11 cellular contexts compared by ENCODE assay signal in the genomic region with DNA sequence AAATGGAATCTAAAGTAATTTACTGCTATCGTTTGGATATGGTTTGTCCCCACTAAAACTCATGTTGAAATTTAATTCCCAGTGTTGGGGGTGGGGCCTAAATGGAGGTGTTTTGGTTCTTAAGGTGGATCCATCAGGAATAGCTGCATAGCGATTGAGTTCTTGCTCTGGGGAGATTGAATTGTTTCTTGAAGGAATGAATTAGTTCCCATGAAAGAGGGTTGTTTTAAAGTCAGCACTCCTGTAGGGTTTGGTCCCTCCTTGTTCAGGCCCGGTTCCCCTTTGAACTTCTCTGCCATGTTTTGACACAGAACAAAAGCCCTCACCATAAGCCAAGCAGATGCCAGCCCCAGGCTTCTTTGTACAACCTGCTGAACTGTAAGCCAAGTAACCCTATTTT.
DNase-seq lines count a peak whose midpoint lies in the region; ATAC-seq and TF ChIP-seq lines count a peak whose summit lies in the region.
"Had no signal": no experiment of that assay in that cellular context is flagged by ENCODE, and none has a peak within 500 bp of the region (broad histone marks: within the 10 kb centered on the region; RNA-seq: fewer than 3 reads in every experiment).

No MANE protein-coding gene starts in this region.

- TF ChIP-seq CTCF in H9 (conservative IDR thresholded peaks at IDR 0.05) = no peak
- TF ChIP-seq CTCF in WTC11 (IDR thresholded peaks at IDR 0.05) = no peak
- TF ChIP-seq CTCF in neural progenitor cell (IDR thresholded peaks at IDR 0.05) = no peak
- no peak for TF ChIP-seq CTCF in esophagus muscularis mucosa (IDR thresholded peaks at IDR 0.05)

- H3K4me1 ChIP-seq in H9 (ENCODE audit: insufficient read depth, low read length) (peaks cover 3% of the 10 kb centered on the region; the same call in 1 of the 2 replicates), neural progenitor cell (peaks cover 9% of the 10 kb centered on the region), esophagus muscularis mucosa (no peaks in the 10 kb centered on the region)
- H3K4me1 ChIP-seq: BE2C had no signal

- H3K23ac ChIP-seq in H9 (ENCODE audit: insufficient read length, low read depth, low read length) = no peak overlapping the region

- H3K4me2 ChIP-seq in H9 (ENCODE audit: insufficient read depth, insufficient read length, low read length) = no peak overlapping the region
- H3K4me2 ChIP-seq in neural progenitor cell = peak overlapping the region; percentile 31

- no peak overlapping the region for H2AK5ac ChIP-seq in H9 (ENCODE audit: insufficient read length, low read length)

- H3K27ac Mint-ChIP-seq in H9 (peak overlapping the region in 2 of 3 experiments; percentile 30 to 74; a peak in 2 of 7 replicates), WTC11 (peak overlapping the region; percentile 37; the same call in 1 of the 2 replicates), neural progenitor cell (no peak overlapping the region)
- H3K27ac Mint-ChIP-seq: CD4-positive, alpha-beta memory T cell had no signal

- H2BK12ac ChIP-seq in H9 (ENCODE audit: insufficient read length, low read depth, low read length) = no peak overlapping the region

- no peak overlapping the region for H3K27ac ChIP-seq in H9 (ENCODE audit: insufficient read length, low read depth, low read length)
- H3K27ac ChIP-seq in neural progenitor cell = no peak overlapping the region
- H3K27ac ChIP-seq in esophagus muscularis mucosa (replicated peaks in 1 of 4) = no peak overlapping the region
- H3K27ac ChIP-seq: C4-2B had no signal

- peak; percentile 73 for ATAC-seq in WTC11

- H3K4me1 Mint-ChIP-seq in H9 = peaks cover 16 to 19% of the 10 kb centered on the region in 2 experiments
- H3K4me1 Mint-ChIP-seq in WTC11 = peaks cover 25% of the 10 kb centered on the region
- H3K4me1 Mint-ChIP-seq in neural progenitor cell = peaks cover 9% of the 10 kb centered on the region
- H3K4me1 Mint-ChIP-seq: CD4-positive, alpha-beta memory T cell had no signal

- H3K4ac ChIP-seq in H9 (ENCODE audit: low read depth, low read length) = no peak overlapping the region

- no CpG with 5 or more reads among the region's 3 CpGs for WGBS in H9 (ENCODE audit: extremely low coverage, insufficient read length, low lambda C conversion rate)
- WGBS in esophagus muscularis mucosa = 59% methylated on average over 3 of the region's 3 CpGs

- no peak overlapping the region for H2BK5ac ChIP-seq in H9 (ENCODE audit: insufficient read length, low read length)

- H3K23me2 ChIP-seq in H9 (ENCODE audit: insufficient read length, low read depth, low read length, poor library complexity, severe bottlenecking) = no peaks in the 10 kb centered on the region

- DNase-seq in ELF-1 (ENCODE audit: low read depth, low spot score) = peak; percentile 52
- DNase-seq in H9 = no peak
- DNase-seq in WTC11 (ENCODE audit: low spot score) = no peak
- peak; percentile 12 for DNase-seq in neural progenitor cell (ENCODE audit: low spot score)
- DNase-seq in stimulated activated naive CD4-positive, alpha-beta T cell treated with Interleukin-2 at 50 U/mL for 16 hours (lab: John Stamatoyannopoulos, UW) = no peak
- no peak for DNase-seq in esophagus muscularis mucosa (ENCODE audit: extremely low spot score)
- no peak for DNase-seq in activated CD8-positive, alpha-beta memory T cell treated with anti-CD3 and anti-CD28 coated beads, Interleukin-2, amount 50 U/mL, for 4 hours
- DNase-seq: BE2C; CD4-positive, alpha-beta memory T cell; DMS79 had no signal

- no peak overlapping the region for H3K18ac ChIP-seq in H9 (ENCODE audit: insufficient read length, low read depth, low read length)

- H3K79me1 ChIP-seq in H9 (ENCODE audit: insufficient read depth, low read depth, low read length, poor library complexity, severe bottlenecking) = no peaks in the 10 kb centered on the region

- no peak overlapping the region for H2BK120ac ChIP-seq in H9 (ENCODE audit: low read depth, low read length, poor library complexity, severe bottlenecking)

- H3F3A ChIP-seq in neural progenitor cell (ENCODE audit: low read depth) = no peaks in the 10 kb centered on the region

- no peak for TF ChIP-seq EP300 in esophagus muscularis mucosa (IDR thresholded peaks at IDR 0.05)

- H3K4me3 ChIP-seq in neural progenitor cell (no peak overlapping the region), esophagus muscularis mucosa (no peak overlapping the region)

- no peak overlapping the region for H4K91ac ChIP-seq in H9 (ENCODE audit: insufficient read length, low read depth, low read length)

- H2BK20ac ChIP-seq in H9 (ENCODE audit: low read depth, low read length, poor library complexity, severe bottlenecking) = no peak overlapping the region

- H2AFZ ChIP-seq in H9 (ENCODE audit: low read length) = no peak overlapping the region
- H2AFZ ChIP-seq in neural progenitor cell (replicated peaks) = no peak overlapping the region

- H3K27me3 Mint-ChIP-seq in H9 (ENCODE audit: low read depth) (no peaks in the 10 kb centered on the region), WTC11 (ENCODE audit: low read depth) (no peaks in the 10 kb centered on the region), neural progenitor cell (ENCODE audit: insufficient read depth, low read depth) (peaks cover 2% of the 10 kb centered on the region)
- H3K27me3 Mint-ChIP-seq: CD4-positive, alpha-beta memory T cell had no signal

- no peaks in the 10 kb centered on the region for H3K27me3 ChIP-seq in H9 (ENCODE audit: insufficient read depth, low read length)
- H3K27me3 ChIP-seq in neural progenitor cell = no peaks in the 10 kb centered on the region
- H3K27me3 ChIP-seq in esophagus muscularis mucosa = no peaks in the 10 kb centered on the region
- H3K27me3 ChIP-seq: BE2C had no signal

- H3K36me3 ChIP-seq in neural progenitor cell (no peaks in the 10 kb centered on the region), esophagus muscularis mucosa (no peaks in the 10 kb centered on the region)
- H3K36me3 ChIP-seq: BE2C had no signal

- TF ChIP-seq POLR2A in esophagus muscularis mucosa (IDR thresholded peaks at IDR 0.05; ENCODE audit: low read depth) = no peak

- H3K79me2 ChIP-seq in H9 (ENCODE audit: insufficient read depth, low read length) (no peaks in the 10 kb centered on the region), neural progenitor cell (ENCODE audit: low read depth) (no peaks in the 10 kb centered on the region)

- POLR2A ChIA-PET in WTC11 (lab: Charles Lee) = no interaction called here

- intact Hi-C loops in esophagus muscularis mucosa (cut with DNase I) = no loop called here

- no peak overlapping the region for H3K56ac ChIP-seq in H9 (ENCODE audit: insufficient read length, low read depth, low read length)

- H3K36me3 Mint-ChIP-seq in H9 (ENCODE audit: insufficient read depth in 1 of 3, low read depth in 3 of 3) (peaks cover 10 to 11% (median 10%) of the 10 kb centered on the region in 3 experiments; a peak in 6 of 7 replicates), WTC11 (peaks cover 10% of the 10 kb centered on the region), neural progenitor cell (peaks cover 17% of the 10 kb centered on the region)
- H3K36me3 Mint-ChIP-seq: CD4-positive, alpha-beta memory T cell had no signal

- H2BK15ac ChIP-seq in H9 (ENCODE audit: low read depth, low read length) = no peak overlapping the region

- no peak overlapping the region for H3K14ac ChIP-seq in H9 (ENCODE audit: insufficient read depth, low read length)

- CTCF ChIA-PET in WTC11 (lab: Charles Lee) = no interaction called here

- no peak overlapping the region for H4K8ac ChIP-seq in H9 (replicated peaks; ENCODE audit: insufficient read length, low read depth, low read length)

- no peak overlapping the region for H3T11ph ChIP-seq in H9 (ENCODE audit: low read length)

- H3K9me3 Mint-ChIP-seq in H9 = no peaks in the 10 kb centered on the region; a peak in 1 of 5 replicates
- H3K9me3 Mint-ChIP-seq in WTC11 = peaks cover 8% of the 10 kb centered on the region
- no peaks in the 10 kb centered on the region for H3K9me3 Mint-ChIP-seq in neural progenitor cell

- H3K9me3 ChIP-seq in H9 (ENCODE audit: control insufficient read depth, low read depth, low read length) (no peaks in the 10 kb centered on the region), neural progenitor cell (ENCODE audit: low read depth) (no peaks in the 10 kb centered on the region), esophagus muscularis mucosa (no peaks in the 10 kb centered on the region)
- H3K9me3 ChIP-seq: BE2C had no signal

- no peak overlapping the region for H4K5ac ChIP-seq in H9 (ENCODE audit: insufficient read length, low read depth, low read length)

- H3K4me3 Mint-ChIP-seq in H9 (no peak overlapping the region; a peak in 1 of 5 replicates), WTC11 (no peak overlapping the region), neural progenitor cell (no peak overlapping the region)
- H3K4me3 Mint-ChIP-seq: CD4-positive, alpha-beta memory T cell had no signal

- H4K20me1 ChIP-seq in H9 (ENCODE audit: control insufficient read depth, insufficient read depth, insufficient read length) = no peaks in the 10 kb centered on the region
- no peaks in the 10 kb centered on the region for H4K20me1 ChIP-seq in neural progenitor cell (ENCODE audit: low read depth)

- H3K9ac ChIP-seq in H9 (ENCODE audit: extremely low read depth, insufficient read length, low read length) (no peak overlapping the region), neural progenitor cell (no peak overlapping the region)

TF ChIP-seq in WTC11, 78 proteins besides CTCF, POLR2A, EP300 and RAD21 (continues in another document):
- no peak for TF ChIP-seq IRF2 (CRISPR knock-in tag; IDR thresholded peaks at IDR 0.05; ENCODE audit: borderline replicate concordance, low read depth)
- TF ChIP-seq HMGA2 (CRISPR knock-in tag; IDR thresholded peaks at IDR 0.05) = no peak

Comparison
In these comparisons a context has a peak if more than half of its experiments do, and no peak if none do; other contexts are left out.
1. DNase-seq: peak in ELF-1 (single experiment) and neural progenitor cell (single experiment); none in H9 (single experiment), WTC11 (single experiment), stimulated activated naive CD4-positive, alpha-beta T cell treated with Interleukin-2 at 50 U/mL for 16 hours (single experiment), esophagus muscularis mucosa (single experiment) and activated CD8-positive, alpha-beta memory T cell treated with anti-CD3 and anti-CD28 coated beads, Interleukin-2, amount 50 U/mL, for 4 hours (single experiment).